Comparison of ENCODE assay signal across 9 cellular contexts in genomic region chr1:212635141-212635601, GRCh38. TPM values are rescaled to one million over a fixed set of nuclear protein-coding genes. Genes with fewer than 3 reads are reported as not detected.
DNase-seq lines count a peak whose midpoint lies in the region; ATAC-seq and TF ChIP-seq lines count a peak whose summit lies in the region.
"Had no signal": no experiment of that assay in that cellular context is flagged by ENCODE, and none has a peak within 500 bp of the region (broad histone marks: within the 10 kb centered on the region; RNA-seq: fewer than 3 reads in every experiment).

No MANE protein-coding gene starts in this region.

- H3K4me3 ChIP-seq in heart left ventricle (no peak overlapping the region), transverse colon (no peak overlapping the region), Caco-2 (ENCODE audit: low read depth, low read length) (no peak overlapping the region)

- H3K27ac Mint-ChIP-seq in Caco-2 (ENCODE audit: unreplicated experiment): no peak overlapping the region

- TF ChIP-seq POLR2A in heart left ventricle (IDR thresholded peaks at IDR 0.05) (no peak), transverse colon (IDR thresholded peaks at IDR 0.05) (no peak)

- no peaks in the 10 kb centered on the region for H3K36me3 Mint-ChIP-seq in Caco-2 (ENCODE audit: insufficient read depth, unreplicated experiment)

- ATAC-seq in heart left ventricle: no peak
- ATAC-seq in Right ventricle myocardium superior (ENCODE audit: poor library complexity): no peak
- no peak for ATAC-seq in HG03097 (IDR thresholded peaks at IDR 0.05; ENCODE audit: low FRiP score, unreplicated experiment)

- TF ChIP-seq CTCF in heart left ventricle (IDR thresholded peaks at IDR 0.05) (no peak), transverse colon (IDR thresholded peaks at IDR 0.05) (no peak), Caco-2 (IDR thresholded peaks at IDR 0.05; ENCODE audit: insufficient read depth in 1 of 2, low read depth in 1 of 2, low read length in 1 of 2, severe bottlenecking in 1 of 2, unreplicated experiment in 1 of 2) (no peak)

- H3K4me1 ChIP-seq in heart left ventricle (peaks cover 3 to 64% (median 42%) of the 10 kb centered on the region in 12 donors), transverse colon (peaks cover 0 to 33% (median 12%) of the 10 kb centered on the region in 4 donors), Caco-2 (no peaks in the 10 kb centered on the region)

- no peak for TF ChIP-seq EP300 in transverse colon (IDR thresholded peaks at IDR 0.05; ENCODE audit: low read depth)

- no peaks in the 10 kb centered on the region for H3K4me1 Mint-ChIP-seq in Caco-2 (ENCODE audit: low read depth, unreplicated experiment)

- no peak overlapping the region for H3K4me3 Mint-ChIP-seq in Caco-2 (ENCODE audit: unreplicated experiment)

- H3K27ac ChIP-seq in heart left ventricle (peak overlapping the region in 11 of 12 donors; percentile 8 to 95 (median 75)), transverse colon (peak overlapping the region; percentile 64 to 76 (median 72))

- BruUV-seq in Caco-2 (replicated peaks; lab: Mats Ljungman, UMichigan): no TSS peak

- no peaks in the 10 kb centered on the region for H3K36me3 ChIP-seq in heart left ventricle
- H3K36me3 ChIP-seq in transverse colon: no peaks in the 10 kb centered on the region
- no peaks in the 10 kb centered on the region for H3K36me3 ChIP-seq in Caco-2 (ENCODE audit: control insufficient read depth, insufficient read depth, low read length)

- intact Hi-C loops in heart left ventricle (cut with DNase I) (no loop called here), Right ventricle myocardium superior (cut with DNase I) (no loop called here), transverse colon (cut with DNase I; ENCODE audit: low total_unique reads) (no loop called here), Caco-2 (cut with micrococcal nuclease; ENCODE audit: unreplicated experiment) (no loop called here)

- H3K27me3 ChIP-seq in heart left ventricle (no peaks in the 10 kb centered on the region), transverse colon (no peaks in the 10 kb centered on the region), Caco-2 (replicated peaks; ENCODE audit: control insufficient read depth, insufficient read depth, low read length) (no peaks in the 10 kb centered on the region)

- peaks cover 0 to 6% (median 0%) of the 10 kb centered on the region in 12 donors for H3K9me3 ChIP-seq in heart left ventricle
- no peaks in the 10 kb centered on the region for H3K9me3 ChIP-seq in transverse colon
- 0 out of 2 replicates have a peak, but pooled peaks cover 8% of the 10 kb centered on the region for H3K9me3 ChIP-seq in Caco-2
- H3K9me3 ChIP-seq: SK-N-SH had no signal

- H3K27me3 Mint-ChIP-seq in Caco-2 (ENCODE audit: insufficient read depth, unreplicated experiment): peaks cover 13% of the 10 kb centered on the region

- in situ Hi-C loops in transverse colon (cut with MboI; ENCODE audit: low pct_ligation_motif_present in 1 of 4, low pct_unique_long_range_greater_than_20kb in 1 of 4, low sequenced_read_pairs in 3 of 4): no loop called here

- CTCF ChIA-PET in Caco-2 (lab: Charles Lee): interaction anchor here (0.6 kb wide), 2 partner anchors 55 to 884 kb away, joined by 3 read pairs; no protein-coding TSS in a partner anchor

- POLR2A ChIA-PET in Caco-2 (lab: Charles Lee): interaction anchor here (1.1 kb wide), 1 partner anchor 27 kb away, joined by 3 read pairs; the partner anchor contains the start of gene ATF3

- H3K9me3 Mint-ChIP-seq in Caco-2 (ENCODE audit: unreplicated experiment): peaks cover 13% of the 10 kb centered on the region

- DNase-seq in heart left ventricle: no peak
- DNase-seq in Right ventricle myocardium superior: no peak
- DNase-seq in RPMI8226: peak; percentile 86
- peak; percentile 29 for DNase-seq in fibroblast of the conjunctiva (ENCODE audit: low read depth)
- no peak for DNase-seq in transverse colon
- DNase-seq in Caco-2: no peak
- no peak for DNase-seq in SKM-1 treated with dmso at 0.1 percent for 144 hours (lab: John Stamatoyannopoulos, UW; ENCODE audit: unreplicated experiment)

RNA-seq across cellular contexts. Expression of gene ATF3, which starts 26.6 kb away (rescaled TPM):
- total RNA-seq in heart left ventricle (10 to 100 TPM in 5 of 9 donors, 1 to 10 TPM in 4; 4.6 to 49.0 (median 11.0) TPM), Right ventricle myocardium superior (15.4 TPM), transverse colon (10 to 100 TPM in 3 of 4 donors, 1 to 10 TPM in 1; 7.8 to 84.8 (median 46.1) TPM), Caco-2 (2022) (21.8 and 25.8 TPM in 2 replicates)
- 10 to 100 TPM; 17.8 to 74.5 TPM for polyA plus RNA-seq in heart left ventricle

Comparison
In these comparisons a context has a peak if more than half of its experiments do, and no peak if none do; other contexts are left out.
1. DNase-seq: peak in RPMI8226 (single experiment) and fibroblast of the conjunctiva (single experiment); none in heart left ventricle (0 of 5), Right ventricle myocardium superior (single experiment), transverse colon (single experiment), Caco-2 (0 of 2) and SKM-1 treated with dmso at 0.1 percent for 144 hours (single experiment).